ENCODE assay signal across 11 cellular contexts in the genomic region with DNA sequence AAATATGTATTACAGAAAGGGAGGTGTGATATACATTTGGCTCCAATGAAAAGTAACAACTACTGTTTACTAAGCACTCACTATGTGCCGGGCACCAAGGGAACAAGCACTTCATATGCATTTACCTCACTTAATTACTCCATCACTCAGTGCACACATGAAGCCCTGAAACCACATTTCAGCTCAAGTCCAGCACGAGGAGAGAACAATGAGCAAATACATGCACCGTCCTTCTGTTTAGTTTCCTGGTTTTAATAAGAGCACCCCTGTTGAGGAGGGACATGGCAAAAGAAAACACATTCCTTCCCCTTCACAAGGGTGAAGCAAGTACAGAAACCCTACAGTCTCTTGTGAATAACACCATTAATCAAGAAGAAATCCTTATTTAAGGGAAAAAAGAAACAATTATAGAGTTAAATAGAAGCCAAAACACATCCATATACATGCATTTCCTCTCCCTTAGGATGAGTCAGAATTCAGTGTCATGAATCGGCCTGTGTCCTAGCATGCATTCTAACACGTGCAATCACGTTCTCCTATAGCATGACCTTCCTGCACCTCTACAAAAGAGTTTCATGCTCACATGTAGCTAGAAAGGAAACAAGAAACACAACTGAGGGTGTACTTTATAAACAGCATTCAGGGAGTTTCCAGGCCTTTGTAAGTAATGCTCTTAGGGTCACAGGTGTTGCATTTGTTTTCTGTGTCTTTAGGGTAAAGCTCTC.
A peak's percentile ranks its signal among the peaks of the same experiment; 100 is the strongest.
DNase-seq lines count a peak whose midpoint lies in the region; ATAC-seq and TF ChIP-seq lines count a peak whose summit lies in the region.
"Had no signal": no experiment of that assay in that cellular context is flagged by ENCODE, and none has a peak within 500 bp of the region (broad histone marks: within the 10 kb centered on the region; RNA-seq: fewer than 3 reads in every experiment).

No MANE protein-coding gene starts in this region.

- H3K4me3 ChIP-seq in breast epithelium (no peak overlapping the region), esophagus squamous epithelium (no peak overlapping the region)

- H3K4me3 Mint-ChIP-seq in MCF 10A (ENCODE audit: unreplicated experiment): no peak overlapping the region
- H3K4me3 Mint-ChIP-seq in activated naive CD8-positive, alpha-beta T cell treated with anti-CD3 and anti-CD28 coated beads, Interleukin-2, amount 50 U/mL, for 24 hours: no peak overlapping the region
- H3K4me3 Mint-ChIP-seq in activated T-helper 17 cell treated with anti-CD3 and anti-CD28 coated beads, Interleukin-2, amount 50 U/mL, for 72 hours: no peak overlapping the region

- H3K9me3 Mint-ChIP-seq in MCF 10A (ENCODE audit: unreplicated experiment): no peaks in the 10 kb centered on the region
- H3K9me3 Mint-ChIP-seq in activated naive CD8-positive, alpha-beta T cell treated with anti-CD3 and anti-CD28 coated beads, Interleukin-2, amount 50 U/mL, for 24 hours: no peaks in the 10 kb centered on the region
- peaks cover 3% of the 10 kb centered on the region for H3K9me3 Mint-ChIP-seq in activated T-helper 17 cell treated with anti-CD3 and anti-CD28 coated beads, Interleukin-2, amount 50 U/mL, for 72 hours

- H3K27ac ChIP-seq in breast epithelium (no peak overlapping the region), esophagus squamous epithelium (peak overlapping the region; percentile 6 to 66 (median 41))

- POLR2A ChIA-PET in MCF 10A (lab: Yijun Ruan, JAX): interaction anchor here (1.0 to 1.2 kb wide), 2 partner anchors 12 to 123 kb away, joined by 4 read pairs; no protein-coding TSS in a partner anchor

- BruUV-seq in MCF 10A (replicated peaks; lab: Mats Ljungman, UMichigan): no TSS peak

- H3K4me1 ChIP-seq in breast epithelium (no peaks in the 10 kb centered on the region), esophagus squamous epithelium (peaks cover 0 to 26% (median 7%) of the 10 kb centered on the region in 3 donors)

- H3K27me3 ChIP-seq in breast epithelium: no peaks in the 10 kb centered on the region
- no peaks in the 10 kb centered on the region for H3K27me3 ChIP-seq in esophagus squamous epithelium

- H3K36me3 Mint-ChIP-seq in MCF 10A (ENCODE audit: insufficient read depth, unreplicated experiment): no peaks in the 10 kb centered on the region
- no peaks in the 10 kb centered on the region for H3K36me3 Mint-ChIP-seq in activated naive CD8-positive, alpha-beta T cell treated with anti-CD3 and anti-CD28 coated beads, Interleukin-2, amount 50 U/mL, for 24 hours (ENCODE audit: low read depth)
- no peaks in the 10 kb centered on the region for H3K36me3 Mint-ChIP-seq in activated T-helper 17 cell treated with anti-CD3 and anti-CD28 coated beads, Interleukin-2, amount 50 U/mL, for 72 hours (ENCODE audit: low read depth)

- H3K27ac Mint-ChIP-seq in MCF 10A (ENCODE audit: low read depth, unreplicated experiment): no peak overlapping the region
- H3K27ac Mint-ChIP-seq in activated naive CD8-positive, alpha-beta T cell treated with anti-CD3 and anti-CD28 coated beads, Interleukin-2, amount 50 U/mL, for 24 hours: no peak overlapping the region
- H3K27ac Mint-ChIP-seq in activated T-helper 17 cell treated with anti-CD3 and anti-CD28 coated beads, Interleukin-2, amount 50 U/mL, for 72 hours: no peak overlapping the region

- no peak for ATAC-seq in activated naive CD8-positive, alpha-beta T cell treated with anti-CD3 and anti-CD28 coated beads, Interleukin-2, amount 50 U/mL, for 24 hours
- no peak for ATAC-seq in activated T-helper 17 cell treated with anti-CD3 and anti-CD28 coated beads, Interleukin-2, amount 50 U/mL, for 72 hours (replicated peaks)
- no peak for ATAC-seq in activated CD4-positive, CD25-positive, alpha-beta regulatory T cell treated with anti-CD3 and anti-CD28 coated beads, Interleukin-2, amount 50 U/mL, for 24 hours

- CTCF ChIA-PET in MCF 10A (lab: Yijun Ruan, JAX): interaction anchor here (0.6 kb wide), 1 partner anchor 658 kb away, joined by 3 read pairs; no protein-coding TSS in a partner anchor

- H3K9me3 ChIP-seq in breast epithelium (no peaks in the 10 kb centered on the region), esophagus squamous epithelium (no peaks in the 10 kb centered on the region)

- H3K4me1 Mint-ChIP-seq in MCF 10A (ENCODE audit: insufficient read depth, unreplicated experiment): peaks cover 10% of the 10 kb centered on the region
- H3K4me1 Mint-ChIP-seq in activated naive CD8-positive, alpha-beta T cell treated with anti-CD3 and anti-CD28 coated beads, Interleukin-2, amount 50 U/mL, for 24 hours: no peaks in the 10 kb centered on the region
- H3K4me1 Mint-ChIP-seq in activated T-helper 17 cell treated with anti-CD3 and anti-CD28 coated beads, Interleukin-2, amount 50 U/mL, for 72 hours: no peaks in the 10 kb centered on the region

- H3K27me3 Mint-ChIP-seq in MCF 10A (ENCODE audit: insufficient read depth, unreplicated experiment): no peaks in the 10 kb centered on the region
- H3K27me3 Mint-ChIP-seq in activated naive CD8-positive, alpha-beta T cell treated with anti-CD3 and anti-CD28 coated beads, Interleukin-2, amount 50 U/mL, for 24 hours: no peaks in the 10 kb centered on the region
- no peaks in the 10 kb centered on the region for H3K27me3 Mint-ChIP-seq in activated T-helper 17 cell treated with anti-CD3 and anti-CD28 coated beads, Interleukin-2, amount 50 U/mL, for 72 hours

- H3K36me3 ChIP-seq in breast epithelium: no peaks in the 10 kb centered on the region
- no peaks in the 10 kb centered on the region for H3K36me3 ChIP-seq in esophagus squamous epithelium

- intact Hi-C loops in MCF 10A (cut with micrococcal nuclease) (no loop called here), breast epithelium (cut with DNase I; ENCODE audit: low total_unique reads) (no loop called here), esophagus squamous epithelium (cut with DNase I) (no loop called here)

- 20 to 26% methylated on average over 6 of the region's 6 CpGs for WGBS in esophagus squamous epithelium, 2 donors

- TF ChIP-seq POLR2A in breast epithelium (IDR thresholded peaks at IDR 0.05) (no peak), esophagus squamous epithelium (IDR thresholded peaks at IDR 0.05) (no peak)

- peak; percentile 57 for DNase-seq in MCF 10A (ENCODE audit: unreplicated experiment)
- no peak for DNase-seq in breast epithelium (ENCODE audit: low spot score in 2 of 2)
- DNase-seq in NCI-H1436 (lab: John Stamatoyannopoulos, UW): peak; percentile 45
- no peak for DNase-seq in esophagus squamous epithelium (lab: John Stamatoyannopoulos, UW)
- no peak for DNase-seq in activated naive CD8-positive, alpha-beta T cell treated with anti-CD3 and anti-CD28 coated beads, Interleukin-2, amount 50 U/mL, for 24 hours
- DNase-seq in midbrain (lab: John Stamatoyannopoulos, UW): no peak
- DNase-seq: activated gamma-delta T cell, NCI-H2081 treated with DMSO at 0.1 percent for 48 hours, T-helper 9 cell had no signal

- TF ChIP-seq CTCF in MCF 10A (IDR thresholded peaks at IDR 0.05; ENCODE audit: unreplicated experiment) (no peak), breast epithelium (IDR thresholded peaks at IDR 0.05) (no peak), esophagus squamous epithelium (IDR thresholded peaks at IDR 0.05) (no peak)

Comparison
In these comparisons a context has a peak if more than half of its experiments do, and no peak if none do; other contexts are left out.
1. DNase-seq: peak in MCF 10A (single experiment) and NCI-H1436 (single experiment); none in breast epithelium (0 of 2), esophagus squamous epithelium (single experiment), activated naive CD8-positive, alpha-beta T cell treated with anti-CD3 and anti-CD28 coated beads, Interleukin-2, amount 50 U/mL, for 24 hours (single experiment) and midbrain (single experiment).
2. H3K27ac ChIP-seq: peak in esophagus squamous epithelium (4 of 4); none in breast epithelium (0 of 2).